Comparison of ENCODE assay signal across 23 cellular contexts in the genomic region with DNA sequence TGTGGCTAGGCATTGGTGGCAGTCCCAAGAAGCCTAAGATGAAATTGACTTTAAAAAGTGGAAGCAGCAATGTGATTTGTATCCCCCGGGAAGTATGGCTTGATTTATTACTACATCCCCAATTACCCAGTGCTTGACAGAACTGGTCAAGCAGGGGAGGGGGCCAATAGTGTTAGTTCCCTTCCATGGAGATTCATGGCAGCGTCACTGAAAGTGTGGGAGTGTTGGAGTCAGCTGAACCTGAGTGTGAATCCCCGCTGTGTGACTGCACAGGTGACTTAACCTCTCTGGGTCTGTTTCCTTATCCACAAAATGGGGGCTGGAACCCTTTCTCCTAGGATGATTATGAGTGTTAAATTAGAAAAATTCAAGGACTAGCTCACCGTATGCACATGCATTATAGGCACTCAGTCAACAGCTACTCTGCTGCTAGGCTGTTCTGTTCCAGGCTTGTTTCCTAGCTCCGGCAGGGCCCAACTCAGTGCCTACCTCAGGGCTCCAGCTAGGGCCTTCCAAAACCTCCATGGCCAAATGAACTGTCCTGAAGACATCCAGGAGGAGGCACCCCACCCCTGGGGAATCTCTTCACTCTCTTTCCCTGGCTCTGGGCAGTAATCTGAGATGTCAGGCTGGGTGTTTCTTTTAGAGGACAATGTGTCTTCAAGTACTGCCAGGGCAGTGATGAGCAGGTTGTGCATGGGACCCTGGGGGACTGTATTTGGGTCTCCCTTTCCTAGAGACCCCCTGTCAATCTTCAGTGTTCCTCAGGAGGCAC. TPM values are rescaled to one million over a fixed set of nuclear protein-coding genes. Genes with fewer than 3 reads are reported as not detected.
DNase-seq lines count a peak whose midpoint lies in the region; ATAC-seq, FAIRE-seq and TF ChIP-seq lines count a peak whose summit lies in the region.
"Had no signal": no experiment of that assay in that cellular context is flagged by ENCODE, and none has a peak within 500 bp of the region (broad histone marks: within the 10 kb centered on the region; RNA-seq: fewer than 3 reads in every experiment).

No MANE protein-coding gene starts in this region.

- H2BK20ac ChIP-seq in H1 (ENCODE audit: low read length), result 0 out of 2 replicates have a peak overlapping the region, but pooled peaks have one; percentile 22

- TF ChIP-seq EP300 in H1 (IDR thresholded peaks at IDR 0.05; ENCODE audit: borderline replicate concordance in 1 of 2, low read depth in 2 of 2, low read length in 2 of 2), result no peak

- no peak overlapping the region for H2AFZ ChIP-seq in H1 (ENCODE audit: low read length)

- CTCF ChIA-PET in BJ (lab: Yijun Ruan, JAX), result interaction anchor here (0.6 to 1.3 kb wide), 2 partner anchors 44 to 206 kb away, joined by 5 to 6 read pairs; no protein-coding TSS in a partner anchor
- CTCF ChIA-PET in H1 (lab: Charles Lee; ENCODE audit: partially characterized antibody), result interaction anchor here (0.8 to 1.6 kb wide), 5 partner anchors 11 to 91 kb away, joined by 3 to 9 read pairs (median 4); no protein-coding TSS in a partner anchor

- H3K9me3 ChIP-seq in H1 (ENCODE audit: insufficient read depth in 2 of 2, low read depth in 1 of 2, low read length in 1 of 2), result no peaks in the 10 kb centered on the region
- H3K9me3 ChIP-seq: pancreas, right lobe of liver had no signal

- peak; percentile 13; the same call in 1 of the 2 replicates for TF ChIP-seq CTCF in BJ (IDR thresholded peaks at IDR 0.05; ENCODE audit: insufficient read depth, low read depth, low read length)
- peak; percentile 4 for TF ChIP-seq CTCF in HFF-Myc (IDR thresholded peaks at IDR 0.05; ENCODE audit: low read depth, low read length, missing control alignments)
- TF ChIP-seq CTCF in H1 (IDR thresholded peaks at IDR 0.05; ENCODE audit: control extremely low read depth in 1 of 3, insufficient read depth in 1 of 3, low read depth in 1 of 3, low read length in 3 of 3), result peak; percentile 20 to 48 (median 41)
- no peak for TF ChIP-seq CTCF in nephron (IDR thresholded peaks at IDR 0.05; ENCODE audit: unreplicated experiment in 3 of 3)

- no peak for ATAC-seq in GM21390 (IDR thresholded peaks at IDR 0.05; ENCODE audit: unreplicated experiment)
- ATAC-seq: activated T-helper 17 cell treated with anti-CD3 and anti-CD28 coated beads, Interleukin-2, amount 50 U/mL, for 72 hours; effector memory CD8-positive, alpha-beta T cell; right lobe of liver; Right ventricle myocardium inferior had no signal

- H3K4me2 ChIP-seq in H1 (ENCODE audit: insufficient read depth in 1 of 2, low read depth in 2 of 2, low read length in 2 of 2), result no peak overlapping the region

- H3K4ac ChIP-seq in H1 (replicated peaks; ENCODE audit: insufficient read length, low read depth, low read length), result no peak overlapping the region

- H4K8ac ChIP-seq in H1 (ENCODE audit: extremely low read depth, insufficient read depth, low read length), result no peak overlapping the region

- no peak overlapping the region for H4K5ac ChIP-seq in H1 (ENCODE audit: insufficient read length, low read depth, low read length)

- H3K27me3 Mint-ChIP-seq in nephron (ENCODE audit: low read depth), result peaks cover 8% of the 10 kb centered on the region

- H3K56ac ChIP-seq in H1 (replicated peaks; ENCODE audit: insufficient read length, low read depth, low read length), result no peak overlapping the region

- no peak overlapping the region for H2BK15ac ChIP-seq in H1 (ENCODE audit: low read length)

- no peak overlapping the region for H3K27ac ChIP-seq in H1 (ENCODE audit: low read depth, low read length)
- H3K27ac ChIP-seq: pancreas, right lobe of liver had no signal

- no peak overlapping the region for H3K4me3 ChIP-seq in BJ (ENCODE audit: low read depth, low read length)
- no peak overlapping the region for H3K4me3 ChIP-seq in HFF-Myc (replicated peaks; ENCODE audit: low read depth, low read length)
- no peak overlapping the region for H3K4me3 ChIP-seq in H1 (ENCODE audit: extremely low read depth in 1 of 4, insufficient read depth in 2 of 4, low read depth in 3 of 4, low read length in 4 of 4)
- H3K4me3 ChIP-seq: pancreas, right lobe of liver had no signal

- peak; percentile 63 to 80 for TF ChIP-seq RAD21 in H1 (IDR thresholded peaks at IDR 0.05 in 1 of 2, conservative IDR thresholded peaks at IDR 0.05 in 1 of 2; ENCODE audit: low read depth in 2 of 2, low read length in 2 of 2)

- no peak overlapping the region for H2BK5ac ChIP-seq in H1 (ENCODE audit: low read depth, low read length)

- H3K4me3 Mint-ChIP-seq in nephron, result no peak overlapping the region
- H3K4me3 Mint-ChIP-seq: activated T-helper 17 cell treated with anti-CD3 and anti-CD28 coated beads, Interleukin-2, amount 50 U/mL, for 72 hours; brain; CD14-positive monocyte; effector memory CD8-positive, alpha-beta T cell had no signal

- no peaks in the 10 kb centered on the region for H3K36me3 ChIP-seq in BJ (ENCODE audit: control insufficient read depth, insufficient read depth, low read length)
- H3K36me3 ChIP-seq in H1 (ENCODE audit: control insufficient read depth in 2 of 4, insufficient read depth in 4 of 4, low read length in 3 of 4), result no peaks in the 10 kb centered on the region
- H3K36me3 ChIP-seq: pancreas, right lobe of liver had no signal

- no peaks in the 10 kb centered on the region for H3K79me2 ChIP-seq in H1 (ENCODE audit: control insufficient read depth in 1 of 2, insufficient read depth in 2 of 2, low read length in 2 of 2)

- no peak overlapping the region for H3K9ac ChIP-seq in H1 (replicated peaks in 1 of 4; ENCODE audit: extremely low read depth in 1 of 4, low read depth in 3 of 4, low read length in 3 of 4)

- H4K20me1 ChIP-seq in H1 (replicated peaks in 1 of 2; ENCODE audit: control insufficient read depth in 1 of 2, insufficient read depth in 2 of 2, low read length in 2 of 2), result no peaks in the 10 kb centered on the region

- no peaks in the 10 kb centered on the region for H3K27me3 ChIP-seq in BJ (ENCODE audit: control insufficient read depth, insufficient read depth, low read length)
- no peaks in the 10 kb centered on the region for H3K27me3 ChIP-seq in H1 (replicated peaks in 1 of 4; ENCODE audit: control insufficient read depth in 3 of 4, extremely low read depth in 1 of 4, insufficient read depth in 3 of 4, low read length in 3 of 4)
- H3K27me3 ChIP-seq: pancreas, right lobe of liver had no signal

- H3K14ac ChIP-seq in H1 (ENCODE audit: insufficient read length), result no peak overlapping the region

- H3K36me3 Mint-ChIP-seq in nephron (ENCODE audit: low read depth), result no peaks in the 10 kb centered on the region
- H3K36me3 Mint-ChIP-seq: brain, CD14-positive monocyte had no signal

- no peaks in the 10 kb centered on the region; the same call in 1 of the 2 replicates for H3K23me2 ChIP-seq in H1 (ENCODE audit: low read depth, low read length)

- no peaks in the 10 kb centered on the region for H3K4me1 ChIP-seq in H1 (replicated peaks in 1 of 4; ENCODE audit: control insufficient read depth in 3 of 4, insufficient read depth in 4 of 4, low read length in 3 of 4)

- no peak for TF ChIP-seq POLR2A in H1 (IDR thresholded peaks at IDR 0.05; ENCODE audit: control extremely low read depth in 1 of 2, low read depth in 2 of 2, low read length in 2 of 2)

- H3K79me1 ChIP-seq in H1 (ENCODE audit: low read depth, low read length), result no peaks in the 10 kb centered on the region

- H2AK5ac ChIP-seq in H1 (ENCODE audit: low read depth, low read length), result no peak overlapping the region

- no peak overlapping the region for H4K91ac ChIP-seq in H1 (replicated peaks; ENCODE audit: insufficient read length, low read length)

- DNase-seq in BJ (ENCODE audit: low read depth) (no peak), HFF-Myc (ENCODE audit: extremely low read depth, low read depth) (no peak), H1 (ENCODE audit: low read depth in 1 of 2, low spot score in 2 of 2) (no peak), activated T-cell treated with anti-CD3 and anti-CD28 coated beads for 4 hours (no peak), 8988T (no peak), T-helper 1 cell (no peak)
- DNase-seq: ACHN; activated CD4-positive, alpha-beta T cell treated with anti-CD3 and anti-CD28 coated beads for 48 hours; DMS 273 treated with DMSO at 0.1 percent for 48 hours; effector memory CD8-positive, alpha-beta T cell; HCEC 1CT; NCI-H1417 treated with DMSO at 0.1 percent for 48 hours; pancreas; right lobe of liver; stimulated activated CD4-positive, alpha-beta T cell treated with anti-CD3 and anti-CD28 coated beads, Interleukin-15, amount 100 ng/mL, for 24 hours had no signal

- 93% methylated on average over 5 of the region's 5 CpGs; no CpG with 5 or more reads in 1 of the 2 experiments for WGBS in H1 (ENCODE audit: extremely low coverage in 1 of 2, insufficient coverage in 1 of 2, insufficient read length in 1 of 2, insufficient replicate concordance in 2 of 2, low coverage in 1 of 2, low lambda C conversion rate in 2 of 2, missing lambda C conversion rate in 1 of 2), 2 experiments

- no peak overlapping the region for H3K18ac ChIP-seq in H1 (ENCODE audit: extremely low read depth, low read length)

- POLR2A ChIA-PET in BJ (lab: Charles Lee) (interaction anchor here (0.6 kb wide), 1 partner anchor 10 kb away, joined by 4 read pairs; no protein-coding TSS in a partner anchor), H1 (lab: Charles Lee; ENCODE audit: partially characterized antibody) (interaction anchor here (0.6 to 1.7 kb wide), 6 partner anchors 37 to 411 kb away, joined by 3 to 11 read pairs (median 3); no protein-coding TSS in a partner anchor)

- no peaks in the 10 kb centered on the region for H3K9me3 Mint-ChIP-seq in nephron
- H3K9me3 Mint-ChIP-seq: activated T-helper 17 cell treated with anti-CD3 and anti-CD28 coated beads, Interleukin-2, amount 50 U/mL, for 72 hours; CD14-positive monocyte; effector memory CD8-positive, alpha-beta T cell had no signal

- H2BK120ac ChIP-seq in H1 (replicated peaks; ENCODE audit: low read depth, low read length), result no peak overlapping the region

- H3K4me1 Mint-ChIP-seq in nephron, result peaks cover 34% of the 10 kb centered on the region
- H3K4me1 Mint-ChIP-seq: activated T-helper 17 cell treated with anti-CD3 and anti-CD28 coated beads, Interleukin-2, amount 50 U/mL, for 72 hours; CD14-positive monocyte had no signal

- no peak overlapping the region for H2BK12ac ChIP-seq in H1 (ENCODE audit: low read depth, low read length)

- peak overlapping the region; percentile 64 to 89 (median 71) for H3K27ac Mint-ChIP-seq in nephron
- H3K27ac Mint-ChIP-seq: activated T-helper 17 cell treated with anti-CD3 and anti-CD28 coated beads, Interleukin-2, amount 50 U/mL, for 72 hours; CD14-positive monocyte; effector memory CD8-positive, alpha-beta T cell had no signal

- H3K23ac ChIP-seq in H1 (ENCODE audit: insufficient read length), result no peak overlapping the region

- FAIRE-seq in H1 (lab: Jason Lieb, UNC), result peak; percentile 32
- FAIRE-seq: colon, GM12891, pancreas had no signal

RNA-seq across cellular contexts. Expression of a gene that starts 38.5 kb away (rescaled TPM):
- 1,575 and 2,338 TPM in 2 replicates for polyA plus RNA-seq in BJ (2011; rRNA removed)
- 714 and 743 TPM in 2 replicates for polyA minus RNA-seq in BJ (2011; rRNA and poly(A)+ RNA removed)
- 571 and 579 TPM in 2 replicates for total RNA-seq in H1 (2021; fragmentation: NEBNext Ultra II Directional; extraction: Animal tissue kit (Norgen Biotek cat#: 25700))
- 246 and 258 TPM in 2 replicates for polyA plus RNA-seq in H1 (2011; rRNA removed)
- 481 TPM for polyA plus RNA-seq in H1 (2011; cell fraction: cytosol; rRNA removed)
- polyA plus RNA-seq in H1 (2011; cell fraction: nucleus; rRNA removed), result 537 TPM
- 409 to 588 TPM (median 457 TPM) in 4 replicates for polyA plus RNA-seq in H1 (2012, experiment 1 of 2)
- 113 TPM for polyA plus RNA-seq in H1 (2012, experiment 2 of 2)
- polyA plus RNA-seq in H1 (2013, experiment 1 of 2), result 292 TPM
- polyA plus RNA-seq in H1 (2013, experiment 2 of 2), result 291 TPM
- 221 and 265 TPM in 2 replicates for polyA minus RNA-seq in H1 (2011; rRNA and poly(A)+ RNA removed)
- 225 TPM for polyA minus RNA-seq in H1 (2011; cell fraction: cytosol; rRNA and poly(A)+ RNA removed)
- 741 TPM for polyA minus RNA-seq in H1 (2011; cell fraction: nucleus; rRNA and poly(A)+ RNA removed)

Comparison
In these comparisons a context has a peak if more than half of its experiments do, and no peak if none do; other contexts are left out.
1. CTCF ChIP-seq: peak in BJ (single experiment), HFF-Myc (single experiment) and H1 (3 of 3); none in nephron (0 of 3).